28 cellular contexts compared by ENCODE assay signal in genomic region chr10:9137368-9137767, GRCh38.
"Had no signal": no experiment of that assay in that cellular context is flagged by ENCODE, and none has a peak within 500 bp of the region (broad histone marks: within the 10 kb centered on the region; RNA-seq: fewer than 3 reads in every experiment).

No MANE protein-coding gene starts in this region.

- DNase-seq: activated CD4-positive, alpha-beta memory T cell treated with anti-CD3 and anti-CD28 coated beads for 36 hours; activated CD4-positive, alpha-beta T cell treated with anti-CD3 and anti-CD28 coated beads, Interleukin-2, amount 10 ng/mL, durations not matched to agents 7 days and 5 days; activated CD4-positive, CD25-positive, alpha-beta regulatory T cell treated with anti-CD3 and anti-CD28 coated beads, Interleukin-2, amount 50 U/mL, for 72 hours; activated CD8-positive, alpha-beta memory T cell treated with anti-CD3 and anti-CD28 coated beads, Interleukin-2, amount 50 U/mL, for 4 hours; activated effector memory CD4-positive, alpha-beta T cell treated with anti-CD3 and anti-CD28 coated beads, Interleukin-2, amount 50 U/mL, for 16 hours; activated naive CD4-positive, alpha-beta T cell treated with Interleukin-2 at 50 U/mL for 16 hours; activated T-cell treated with anti-CD3 and anti-CD28 coated beads, Interleukin-2, amount 50 U/mL, for 1 hour; adrenal gland; anterior cingulate cortex; cerebellar nuclear complex; Karpas-422; MM.1S; NCI-H1105; NCI-H1436; NCI-H1694 treated with DMSO at 0.1 percent for 48 hours; NCI-H2029 treated with DMSO at 0.1 percent for 48 hours; NCI-H345; NCI-H510A treated with DMSO at 0.1 percent for 48 hours; NCI-H69; NK-92 treated with Interleukin-12 subunit alpha and Interleukin-12 subunit beta, amount 100 ng/mL, for 24 hours; SHP77; T-helper 9 cell had no signal

- H3K4me1 Mint-ChIP-seq: activated CD4-positive, alpha-beta T cell treated with anti-CD3 and anti-CD28 coated beads, Interleukin-2, amount 10 ng/mL, durations not matched to agents 7 days and 5 days; WTC11 had no signal

- H3K36me3 Mint-ChIP-seq: activated CD4-positive, alpha-beta memory T cell treated with anti-CD3 and anti-CD28 coated beads for 36 hours; WTC11 had no signal

- H3K9me3 Mint-ChIP-seq: activated CD4-positive, alpha-beta memory T cell treated with anti-CD3 and anti-CD28 coated beads for 36 hours; activated CD4-positive, alpha-beta T cell treated with anti-CD3 and anti-CD28 coated beads, Interleukin-2, amount 10 ng/mL, durations not matched to agents 7 days and 5 days; activated naive CD4-positive, alpha-beta T cell treated with anti-CD3 and anti-CD28 coated beads, Interleukin-2, amount 50 U/mL, for 72 hours; activated T-helper 1 cell treated with anti-CD3 and anti-CD28 coated beads, Interleukin-12 subunit alpha, Interleukin-12 subunit beta, Interleukin-2, Interleukin-4 antibody, amounts not matched to agents 30 ng/mL and 10 ng/mL and 1 ng/mL, durations not matched to agents 14 hours and 24 hours and 36 hours; T-helper 1 cell treated with Interleukin-12 subunit alpha and Interleukin-12 subunit beta and Interleukin-4 antibody, amounts not matched to agents 30 μg/mL and 1 μg/mL, for 36 hours; WTC11 had no signal

- H3K27ac Mint-ChIP-seq: activated CD4-positive, alpha-beta memory T cell treated with anti-CD3 and anti-CD28 coated beads for 36 hours; activated CD4-positive, alpha-beta T cell treated with anti-CD3 and anti-CD28 coated beads, Interleukin-2, amount 10 ng/mL, durations not matched to agents 7 days and 5 days; activated naive CD4-positive, alpha-beta T cell treated with anti-CD3 and anti-CD28 coated beads, Interleukin-2, amount 50 U/mL, for 72 hours; activated T-helper 1 cell treated with anti-CD3 and anti-CD28 coated beads, Interleukin-12 subunit alpha, Interleukin-12 subunit beta, Interleukin-2, Interleukin-4 antibody, amounts not matched to agents 30 ng/mL and 10 ng/mL and 1 ng/mL, durations not matched to agents 14 hours and 24 hours and 36 hours; T-helper 1 cell treated with Interleukin-12 subunit alpha and Interleukin-12 subunit beta and Interleukin-4 antibody, amounts not matched to agents 30 μg/mL and 1 μg/mL, for 36 hours; WTC11 had no signal

- H3K4me3 Mint-ChIP-seq: activated CD4-positive, alpha-beta memory T cell treated with anti-CD3 and anti-CD28 coated beads for 36 hours; activated CD4-positive, alpha-beta T cell treated with anti-CD3 and anti-CD28 coated beads, Interleukin-2, amount 10 ng/mL, durations not matched to agents 7 days and 5 days; activated T-helper 1 cell treated with anti-CD3 and anti-CD28 coated beads, Interleukin-12 subunit alpha, Interleukin-12 subunit beta, Interleukin-2, Interleukin-4 antibody, amounts not matched to agents 30 ng/mL and 10 ng/mL and 1 ng/mL, durations not matched to agents 14 hours and 24 hours and 36 hours; T-helper 1 cell treated with Interleukin-12 subunit alpha and Interleukin-12 subunit beta and Interleukin-4 antibody, amounts not matched to agents 30 μg/mL and 1 μg/mL, for 36 hours; WTC11 had no signal

- ATAC-seq: activated naive CD4-positive, alpha-beta T cell treated with anti-CD3 and anti-CD28 coated beads, Interleukin-2, amount 50 U/mL, for 72 hours; Panc1; SK-N-SH treated with all-trans-retinoic acid at 6 μM for 48 hours; WTC11 had no signal

- H3K27me3 Mint-ChIP-seq: activated CD4-positive, alpha-beta memory T cell treated with anti-CD3 and anti-CD28 coated beads for 36 hours; activated CD4-positive, alpha-beta T cell treated with anti-CD3 and anti-CD28 coated beads, Interleukin-2, amount 10 ng/mL, durations not matched to agents 7 days and 5 days had no signal
